In genomic region chr1:185155600-185156320, GRCh38 we compare ENCODE assay signal across 8 cellular contexts. TPM values are rescaled to one million over a fixed set of nuclear protein-coding genes. Genes with fewer than 3 reads are reported as not detected.
DNase-seq lines count a peak whose midpoint lies in the region; ATAC-seq, FAIRE-seq and TF ChIP-seq lines count a peak whose summit lies in the region.

No MANE protein-coding gene starts in this region.

- H4K20me1 ChIP-seq in HepG2 (ENCODE audit: insufficient read depth, low read length) = no peaks in the 10 kb centered on the region

- WGBS in HepG2 (ENCODE audit: low lambda C conversion rate) = 4% methylated on average over 12 of the region's 12 CpGs

- H2AFZ ChIP-seq in HepG2 (ENCODE audit: low read length) = no peak overlapping the region

- H3K9me3 ChIP-seq in breast epithelium = no peaks in the 10 kb centered on the region
- H3K9me3 ChIP-seq in HepG2 (ENCODE audit: low read length) = no peaks in the 10 kb centered on the region
- no peaks in the 10 kb centered on the region for H3K9me3 ChIP-seq in tibial artery

- TF ChIP-seq POLR2A in breast epithelium (IDR thresholded peaks at IDR 0.05) (no peak), HepG2 (IDR thresholded peaks at IDR 0.05; ENCODE audit: insufficient read depth in 1 of 2, low read depth in 2 of 2, low read length in 2 of 2) (no peak)

- CTCF ChIA-PET in HepG2 (lab: Yijun Ruan, JAX; ENCODE audit: low intra/inter-chr PET ratio, low total read pairs) = no interaction called here

- intact Hi-C loops in breast epithelium (cut with DNase I; ENCODE audit: low total_unique reads) = no loop called here
- intact Hi-C loops in HepG2 (cut with micrococcal nuclease; ENCODE audit: unreplicated experiment) = loop anchor here (2.0 to 5.0 kb wide), 5 partner anchors 15 to 1219 kb away; partner anchors contain the start of genes EDEM3, IVNS1ABP, ODR4 and RNF2
- intact Hi-C loops in tibial artery (cut with DNase I; ENCODE audit: low total_unique reads) = loop anchor here (2.0 to 10.0 kb wide), 3 partner anchors 111 to 401 kb away; partner anchors contain the start of genes EDEM3, IVNS1ABP and RNF2
- intact Hi-C loops in left colon (cut with DNase I, micrococcal nuclease) = loop anchor here in 1 of 2 donors (10.0 kb wide), 1 partner anchor 1219 kb away; the partner anchor contains the start of genes ODR4 and TPR

- in situ Hi-C loops in HepG2 (cut with HindIII; ENCODE audit: extremely low pct_ligation_motif_present, low pct_unique_long_range_greater_than_20kb) = no loop called here

- peaks cover 20% of the 10 kb centered on the region for H3K79me2 ChIP-seq in HepG2 (ENCODE audit: insufficient read depth, low read length)

- BruUV-seq in HepG2 (replicated peaks; lab: Mats Ljungman, UMichigan) = no TSS peak

- H3K27ac ChIP-seq in breast epithelium (peak overlapping the region; percentile 98 to 100), HepG2 (ENCODE audit: extremely low read length, insufficient read depth, low read length) (peak overlapping the region; percentile 91), tibial artery (peak overlapping the region; percentile 99 to 100)

- H3K9ac ChIP-seq in HepG2 (ENCODE audit: insufficient read depth, low read depth, low read length) = peak overlapping the region; percentile 88

- ATAC-seq in HepG2 (peak; percentile 10), left colon (no peak)

- H3K4me3 ChIP-seq in breast epithelium (peak overlapping the region; percentile 87 to 91 (median 87)), HepG2 (replicated peaks in 1 of 3; ENCODE audit: insufficient read depth in 1 of 3, low read depth in 2 of 3, low read length in 3 of 3) (peak overlapping the region; percentile 92 to 94 (median 93)), tibial artery (peak overlapping the region; percentile 83 to 87)

- TF ChIP-seq EP300 in HepG2 (IDR thresholded peaks at IDR 0.05; ENCODE audit: low read depth in 2 of 2, low read length in 2 of 2) = no peak
- TF ChIP-seq EP300 in HepG2 (CRISPR knock-in tag; IDR thresholded peaks at IDR 0.05; ENCODE audit: borderline replicate concordance) = no peak

- H3K4me2 ChIP-seq in HepG2 (ENCODE audit: low read depth, low read length) = peak overlapping the region; percentile 80

- no peak for FAIRE-seq in HepG2 (lab: Jason Lieb, UNC)

- H3K36me3 ChIP-seq in breast epithelium (no peaks in the 10 kb centered on the region), HepG2 (replicated peaks in 1 of 2; ENCODE audit: control insufficient read depth in 1 of 2, insufficient read depth in 2 of 2, low read length in 2 of 2) (peaks cover 0 to 1% of the 10 kb centered on the region in 2 experiments; a peak in 2 of 5 replicates), tibial artery (peaks cover 0 to under 1% (median under 1%) of the 10 kb centered on the region in 3 donors)

- H3K4me1 ChIP-seq in breast epithelium = peaks cover 0 to 30% of the 10 kb centered on the region in 2 donors
- H3K4me1 ChIP-seq in HepG2 (ENCODE audit: insufficient read depth, low read length) = peaks cover 26% of the 10 kb centered on the region
- peaks cover 0 to 47% (median 8%) of the 10 kb centered on the region in 4 donors for H3K4me1 ChIP-seq in tibial artery

- no peak for TF ChIP-seq CTCF in breast epithelium (IDR thresholded peaks at IDR 0.05)
- no peak for TF ChIP-seq CTCF in HepG2 (CRISPR knock-in tag; IDR thresholded peaks at IDR 0.05)
- TF ChIP-seq CTCF in tibial artery (IDR thresholded peaks at IDR 0.05) = no peak

- no peak for TF ChIP-seq RAD21 in HepG2 (CRISPR knock-in tag; IDR thresholded peaks at IDR 0.05)

- POLR2A ChIA-PET in HepG2 (lab: Yijun Ruan, JAX) = interaction anchor here (0.6 to 2.5 kb wide), 5 partner anchors 14 to 178 kb away, joined by 3 to 13 read pairs (median 4); partner anchors contain the start of genes IVNS1ABP and RNF2

- DNase-seq in NCI-H2227 (lab: John Stamatoyannopoulos, UW; ENCODE audit: unreplicated experiment) = peak; percentile 26
- DNase-seq in NCI-H2227 treated with DMSO at 0.1 percent for 48 hours (lab: John Stamatoyannopoulos, UW) = no peak
- DNase-seq in NOMO-1 treated with DMSO at 0.1 percent for 48 hours (lab: John Stamatoyannopoulos, UW; ENCODE audit: unreplicated experiment) = peak; percentile 56
- no peak for DNase-seq in breast epithelium (ENCODE audit: low spot score in 2 of 2)
- no peak for DNase-seq in HepG2 (ENCODE audit: low spot score)
- no peak for DNase-seq in tibial artery
- no peak for DNase-seq in UCSD-AML1 (lab: John Stamatoyannopoulos, UW; ENCODE audit: unreplicated experiment)
- no peak for DNase-seq in left colon

- H3K27me3 ChIP-seq in breast epithelium (no peaks in the 10 kb centered on the region), HepG2 (ENCODE audit: control insufficient read depth in 1 of 2, insufficient read depth in 2 of 2, low read length in 2 of 2) (no peaks in the 10 kb centered on the region; a peak in 1 of 5 replicates), tibial artery (peaks cover 0 to 2% of the 10 kb centered on the region in 2 donors)

TF ChIP-seq in HepG2, 621 proteins besides CTCF, POLR2A, EP300 and RAD21:
- no peak for TF ChIP-seq MATR3 (CRISPR knock-in tag; IDR thresholded peaks at IDR 0.05)
- no peak for TF ChIP-seq SOX13 (IDR thresholded peaks at IDR 0.05)
- TF ChIP-seq SOX13 (CRISPR knock-in tag; conservative IDR thresholded peaks at IDR 0.05 in 1 of 2, IDR thresholded peaks at IDR 0.05 in 1 of 2) = no peak

RNA-seq across cellular contexts. Expression of gene TRMT1L, which starts 1.0 kb away (rescaled TPM):
- total RNA-seq in breast epithelium = 10 to 100 TPM; 13.1 to 19.5 (median 18.7) TPM
- 17.9 and 25.4 TPM in 2 replicates for total RNA-seq in HepG2 (2016; rRNA removed; fragmentation: Illumina TruSeq; extraction: Trizol)
- 3.3 and 3.5 TPM in 2 replicates for total RNA-seq in HepG2 (2016; cell fraction: cytosol; rRNA removed; fragmentation: Illumina TruSeq; extraction: Trizol; ENCODE audit: low read depth)
- total RNA-seq in HepG2 (2016; cell fraction: insoluble cytoplasmic fraction; rRNA removed; fragmentation: Illumina TruSeq; extraction: Trizol) = 16.3 and 22.0 TPM in 2 replicates
- 4.8 and 5.1 TPM in 2 replicates for total RNA-seq in HepG2 (2016; cell fraction: membrane; rRNA removed; fragmentation: Illumina TruSeq; extraction: Trizol)
- 10.3 and 14.6 TPM in 2 replicates for total RNA-seq in HepG2 (2016; cell fraction: nucleus; rRNA removed; fragmentation: Illumina TruSeq; extraction: Trizol)
- 17.5 and 19.2 TPM in 2 replicates for polyA plus RNA-seq in HepG2 (2011; rRNA removed)
- polyA plus RNA-seq in HepG2 (2011; cell fraction: cytosol; rRNA removed) = 9.1 and 14.0 TPM in 2 replicates
- polyA plus RNA-seq in HepG2 (2011; cell fraction: nucleus; rRNA removed) = 7.8 and 8.1 TPM in 2 replicates
- polyA plus RNA-seq in HepG2 (2012) = 7.0 and 10.8 TPM in 2 replicates
- 0.28 and 0.45 TPM in 2 replicates for polyA plus RNA-seq in HepG2 (2016; cell fraction: cytosol; fragmentation: Illumina TruSeq; extraction: Trizol; ENCODE audit: low read depth)
- 14.9 and 19.1 TPM in 2 replicates for polyA plus RNA-seq in HepG2 (2016; cell fraction: insoluble cytoplasmic fraction; fragmentation: Illumina TruSeq; extraction: Trizol; ENCODE audit: low read depth)
- polyA plus RNA-seq in HepG2 (2016; cell fraction: membrane; fragmentation: Illumina TruSeq; extraction: Trizol; ENCODE audit: low read depth) = 1.2 and 1.4 TPM in 2 replicates
- 11.5 and 11.6 TPM in 2 replicates for polyA plus RNA-seq in HepG2 (2016; cell fraction: nucleus; fragmentation: Illumina TruSeq; extraction: Trizol; ENCODE audit: insufficient read depth, low read depth)
- polyA minus RNA-seq in HepG2 (2011; rRNA and poly(A)+ RNA removed; ENCODE audit: low replicate concordance) = 13.4 and 15.5 TPM in 2 replicates
- polyA minus RNA-seq in HepG2 (2011; cell fraction: cytosol; rRNA and poly(A)+ RNA removed) = 19.4 and 24.1 TPM in 2 replicates
- 14.9 and 19.0 TPM in 2 replicates for polyA minus RNA-seq in HepG2 (2011; cell fraction: nucleus; rRNA and poly(A)+ RNA removed)
- 10 to 100 TPM; 13.9 to 16.2 TPM for total RNA-seq in left colon

RNA-seq across cellular contexts. Expression of gene SWT1, which starts 1.2 kb away (rescaled TPM):
- 10 to 100 TPM; 10.5 to 13.9 (median 10.9) TPM for total RNA-seq in breast epithelium
- total RNA-seq in HepG2 (2016; rRNA removed; fragmentation: Illumina TruSeq; extraction: Trizol) = 2.5 and 4.8 TPM in 2 replicates
- 1.7 and 2.5 TPM in 2 replicates for total RNA-seq in HepG2 (2016; cell fraction: cytosol; rRNA removed; fragmentation: Illumina TruSeq; extraction: Trizol; ENCODE audit: low read depth)
- total RNA-seq in HepG2 (2016; cell fraction: insoluble cytoplasmic fraction; rRNA removed; fragmentation: Illumina TruSeq; extraction: Trizol) = 2.7 and 4.0 TPM in 2 replicates
- total RNA-seq in HepG2 (2016; cell fraction: membrane; rRNA removed; fragmentation: Illumina TruSeq; extraction: Trizol) = 2.0 and 2.7 TPM in 2 replicates
- 4.1 and 4.2 TPM in 2 replicates for total RNA-seq in HepG2 (2016; cell fraction: nucleus; rRNA removed; fragmentation: Illumina TruSeq; extraction: Trizol)
- 1.7 TPM in 2 replicates for polyA plus RNA-seq in HepG2 (2011; rRNA removed)
- polyA plus RNA-seq in HepG2 (2011; cell fraction: cytosol; rRNA removed) = 0.60 and 1.1 TPM in 2 replicates
- polyA plus RNA-seq in HepG2 (2011; cell fraction: nucleus; rRNA removed) = 1.4 and 1.5 TPM in 2 replicates
- 2.1 and 2.2 TPM in 2 replicates for polyA plus RNA-seq in HepG2 (2012)
- polyA plus RNA-seq in HepG2 (2016; cell fraction: cytosol; fragmentation: Illumina TruSeq; extraction: Trizol; ENCODE audit: low read depth) = 0.10 and 0.12 TPM in 2 replicates
- 2.3 and 2.7 TPM in 2 replicates for polyA plus RNA-seq in HepG2 (2016; cell fraction: insoluble cytoplasmic fraction; fragmentation: Illumina TruSeq; extraction: Trizol; ENCODE audit: low read depth)
- polyA plus RNA-seq in HepG2 (2016; cell fraction: membrane; fragmentation: Illumina TruSeq; extraction: Trizol; ENCODE audit: low read depth) = 0.24 and 0.30 TPM in 2 replicates
- polyA plus RNA-seq in HepG2 (2016; cell fraction: nucleus; fragmentation: Illumina TruSeq; extraction: Trizol; ENCODE audit: insufficient read depth, low read depth) = 2.1 TPM in 2 replicates
- 0.40 and 0.62 TPM in 2 replicates for polyA minus RNA-seq in HepG2 (2011; rRNA and poly(A)+ RNA removed; ENCODE audit: low replicate concordance)
- 2.3 and 2.6 TPM in 2 replicates for polyA minus RNA-seq in HepG2 (2011; cell fraction: cytosol; rRNA and poly(A)+ RNA removed)
- 8.2 and 9.8 TPM in 2 replicates for polyA minus RNA-seq in HepG2 (2011; cell fraction: nucleus; rRNA and poly(A)+ RNA removed)
- 1 to 10 TPM; 4.1 to 6.7 TPM for total RNA-seq in left colon

Comparison
In these comparisons a context has a peak if more than half of its experiments do, and no peak if none do; other contexts are left out.
1. DNase-seq: peak in NCI-H2227 (single experiment) and NOMO-1 treated with DMSO at 0.1 percent for 48 hours (single experiment); none in NCI-H2227 treated with DMSO at 0.1 percent for 48 hours (single experiment), breast epithelium (0 of 2), HepG2 (single experiment), tibial artery (0 of 2), UCSD-AML1 (single experiment) and left colon (0 of 2).
2. Peak in every context shown above with its lines, with median percentiles within 50 percentile points of each other: H3K27ac ChIP-seq and H3K4me3 ChIP-seq.